ENCODE assay signal across 7 cellular contexts in genomic region chr7:12418452-12418851, GRCh38. TPM values are rescaled to one million over a fixed set of nuclear protein-coding genes. Genes with fewer than 3 reads are reported as not detected.
"Had no signal": no experiment of that assay in that cellular context is flagged by ENCODE, and none has a peak within 500 bp of the region (broad histone marks: within the 10 kb centered on the region; RNA-seq: fewer than 3 reads in every experiment).

No MANE protein-coding gene starts in this region.

- H3K4me3 Mint-ChIP-seq: H9 had no signal

- H3K27ac ChIP-seq: GM23248 had no signal

- H3K9me3 Mint-ChIP-seq: H9 had no signal

- H3K9ac ChIP-seq: GM23248 had no signal

- FAIRE-seq: HTR-8/SVneo had no signal

- H2AFZ ChIP-seq: GM23248 had no signal

- H3K4me3 ChIP-seq: GM23248 had no signal

- H3K27ac Mint-ChIP-seq: H9 had no signal

- DNase-seq: GM23248, GOT3, H9, HCEC 1CT, IMR-90 had no signal

RNA-seq across cellular contexts. Expression of gene VWDE, which starts 14.8 kb away (rescaled TPM):
- total RNA-seq: GM23248, HT-29 had no signal
- polyA plus RNA-seq: GM23248 had no signal
